ENCODE assay signal across 11 cellular contexts in genomic region chr12:1666685-1667162, GRCh38. TPM values are rescaled to one million over a fixed set of nuclear protein-coding genes. Genes with fewer than 3 reads are reported as not detected.
DNase-seq lines count a peak whose midpoint lies in the region; ATAC-seq and TF ChIP-seq lines count a peak whose summit lies in the region.
"Had no signal": no experiment of that assay in that cellular context is flagged by ENCODE, and none has a peak within 500 bp of the region (broad histone marks: within the 10 kb centered on the region; RNA-seq: fewer than 3 reads in every experiment).

No MANE protein-coding gene starts in this region.

- no peak overlapping the region for H3K4me3 Mint-ChIP-seq in activated naive CD8-positive, alpha-beta T cell treated with anti-CD3 and anti-CD28 coated beads, Interleukin-2, amount 50 U/mL, for 24 hours

- TF ChIP-seq CTCF in left ventricle myocardium inferior (IDR thresholded peaks at IDR 0.05; ENCODE audit: borderline replicate concordance) (no peak), lower lobe of right lung (IDR thresholded peaks at IDR 0.05) (no peak), uterus (IDR thresholded peaks at IDR 0.05) (no peak), BE2C (IDR thresholded peaks at IDR 0.05; ENCODE audit: low read depth, low read length) (no peak)

- H3K27ac Mint-ChIP-seq in activated naive CD8-positive, alpha-beta T cell treated with anti-CD3 and anti-CD28 coated beads, Interleukin-2, amount 50 U/mL, for 24 hours, result peak overlapping the region; percentile 24

- peak overlapping the region; percentile 92 for H3K27ac ChIP-seq in left ventricle myocardium inferior (replicated peaks)
- H3K27ac ChIP-seq in lower lobe of right lung, result peak overlapping the region; percentile 62
- peak overlapping the region; percentile 29 to 63 for H3K27ac ChIP-seq in uterus

- TF ChIP-seq POLR2A in uterus (IDR thresholded peaks at IDR 0.05), result no peak

- no peaks in the 10 kb centered on the region for H3K9me3 ChIP-seq in left ventricle myocardium inferior (replicated peaks)
- H3K9me3 ChIP-seq in lower lobe of right lung, result no peaks in the 10 kb centered on the region
- H3K9me3 ChIP-seq in uterus, result no peaks in the 10 kb centered on the region
- H3K9me3 ChIP-seq in BE2C, result no peaks in the 10 kb centered on the region

- H3K36me3 Mint-ChIP-seq in activated naive CD8-positive, alpha-beta T cell treated with anti-CD3 and anti-CD28 coated beads, Interleukin-2, amount 50 U/mL, for 24 hours (ENCODE audit: low read depth), result no peaks in the 10 kb centered on the region

- no peaks in the 10 kb centered on the region for H3K9me3 Mint-ChIP-seq in activated naive CD8-positive, alpha-beta T cell treated with anti-CD3 and anti-CD28 coated beads, Interleukin-2, amount 50 U/mL, for 24 hours

- H3K36me3 ChIP-seq in left ventricle myocardium inferior (no peaks in the 10 kb centered on the region), lower lobe of right lung (no peaks in the 10 kb centered on the region), uterus (no peaks in the 10 kb centered on the region), BE2C (no peaks in the 10 kb centered on the region)

- no peaks in the 10 kb centered on the region for H3K27me3 Mint-ChIP-seq in activated naive CD8-positive, alpha-beta T cell treated with anti-CD3 and anti-CD28 coated beads, Interleukin-2, amount 50 U/mL, for 24 hours

- ATAC-seq in left ventricle myocardium superior, result no peak
- ATAC-seq in activated naive CD8-positive, alpha-beta T cell treated with anti-CD3 and anti-CD28 coated beads, Interleukin-2, amount 50 U/mL, for 24 hours, result no peak
- no peak for ATAC-seq in lower lobe of right lung
- no peak for ATAC-seq in HG02981 (IDR thresholded peaks at IDR 0.05; ENCODE audit: unreplicated experiment)

- H3K27me3 ChIP-seq in left ventricle myocardium inferior (ENCODE audit: low read depth) (no peaks in the 10 kb centered on the region), lower lobe of right lung (ENCODE audit: low read depth) (no peaks in the 10 kb centered on the region), uterus (no peaks in the 10 kb centered on the region), BE2C (no peaks in the 10 kb centered on the region)

- intact Hi-C loops in left ventricle myocardium inferior (cut with micrococcal nuclease), result no loop called here
- intact Hi-C loops in left ventricle myocardium superior (cut with micrococcal nuclease), result no loop called here
- intact Hi-C loops in lower lobe of right lung (cut with DNase I), result no loop called here
- intact Hi-C loops in uterus (cut with DNase I; ENCODE audit: low total_unique reads), result no loop called here

- no peak overlapping the region for H3K4me3 ChIP-seq in left ventricle myocardium inferior
- no peak overlapping the region for H3K4me3 ChIP-seq in lower lobe of right lung
- H3K4me3 ChIP-seq in uterus, result no peak overlapping the region
- H3K4me3 ChIP-seq in BE2C (ENCODE audit: low read depth, low read length), result no peak overlapping the region

- H3K4me1 ChIP-seq in left ventricle myocardium inferior (peaks cover 28% of the 10 kb centered on the region), lower lobe of right lung (peaks cover 38% of the 10 kb centered on the region), uterus (no peaks in the 10 kb centered on the region), BE2C (no peaks in the 10 kb centered on the region)

- H3K4me1 Mint-ChIP-seq in activated naive CD8-positive, alpha-beta T cell treated with anti-CD3 and anti-CD28 coated beads, Interleukin-2, amount 50 U/mL, for 24 hours, result peaks cover 46% of the 10 kb centered on the region

- no peak for DNase-seq in left ventricle myocardium inferior
- no peak for DNase-seq in left ventricle myocardium superior
- no peak for DNase-seq in activated naive CD8-positive, alpha-beta T cell treated with anti-CD3 and anti-CD28 coated beads, Interleukin-2, amount 50 U/mL, for 24 hours
- DNase-seq in lower lobe of right lung, result no peak
- no peak for DNase-seq in uterus
- DNase-seq in BE2C, result no peak
- DNase-seq in hypothalamus (lab: John Stamatoyannopoulos, UW), result no peak
- DNase-seq: activated CD4-positive, CD25-positive, alpha-beta regulatory T cell; retina; stimulated activated CD8-positive, alpha-beta memory T cell treated with anti-CD3 and anti-CD28 coated beads, Interleukin-4, amount 100 ng/mL, for 48 hours had no signal

RNA-seq across cellular contexts. Expression of gene ADIPOR2, which starts 24.1 kb away (rescaled TPM):
- total RNA-seq in left ventricle myocardium inferior (40.5 TPM), left ventricle myocardium superior (32.5 TPM), lower lobe of right lung (83.8 TPM), uterus (10 to 100 TPM; 30.3 to 71.2 (median 42.3) TPM)
- polyA plus RNA-seq in BE2C (2012; ENCODE audit: insufficient read depth, insufficient read length, low read depth), result 41.9 TPM

RNA-seq across cellular contexts. Expression of gene WNT5B, which starts 37.7 kb away (rescaled TPM):
- total RNA-seq in left ventricle myocardium inferior, result 2.1 TPM
- 2.4 TPM for total RNA-seq in left ventricle myocardium superior
- 6.1 TPM for total RNA-seq in lower lobe of right lung
- total RNA-seq in uterus, result 10 to 100 TPM in 1 of 4 donors, 1 to 10 TPM in 2, not detected in 1; 5.9 to 20.9 (median 7.2) TPM
- 0.88 TPM for polyA plus RNA-seq in BE2C (2012; ENCODE audit: insufficient read depth, insufficient read length, low read depth)
